17 cellular contexts compared by ENCODE assay signal in genomic region chr16:56038564-56039098, GRCh38.
DNase-seq lines count a peak whose midpoint lies in the region; ATAC-seq and TF ChIP-seq lines count a peak whose summit lies in the region.
"Had no signal": no experiment of that assay in that cellular context is flagged by ENCODE, and none has a peak within 500 bp of the region (broad histone marks: within the 10 kb centered on the region; RNA-seq: fewer than 3 reads in every experiment).

No MANE protein-coding gene starts in this region.

- POLR2A ChIA-PET in HEK293 (lab: Yijun Ruan, JAX): no interaction called here

- DNase-seq in ecto neural progenitor cell (ENCODE audit: low spot score): peak; percentile 14
- peak; percentile 57 for DNase-seq in esophagus muscularis mucosa (ENCODE audit: extremely low spot score)
- DNase-seq in AG08396 (ENCODE audit: low spot score): no peak
- DNase-seq in EL: no peak
- DNase-seq: CD4-positive, CD25-positive, alpha-beta regulatory T cell; CD8-positive, alpha-beta T cell; DMS 273 treated with DMSO at 0.1 percent for 48 hours; DMS79; H9; HFFc6 had no signal

- H3K4me3 ChIP-seq in HEK293 (ENCODE audit: low read depth, low read length) (no peak overlapping the region), esophagus muscularis mucosa (no peak overlapping the region)
- H3K4me3 ChIP-seq: BLaER1, GM12878, GM23338 had no signal

- 74% methylated on average over 3 of the region's 3 CpGs for WGBS in esophagus muscularis mucosa

- TF ChIP-seq CTCF in HEK293 (tag by site-specific recombination; IDR thresholded peaks at IDR 0.05) (no peak), esophagus muscularis mucosa (IDR thresholded peaks at IDR 0.05) (no peak)

- TF ChIP-seq POLR2A in esophagus muscularis mucosa (IDR thresholded peaks at IDR 0.05; ENCODE audit: low read depth): no peak

- H3K27ac ChIP-seq in HEK293 (ENCODE audit: extremely low read depth, low read depth, low read length) (no peak overlapping the region), esophagus muscularis mucosa (replicated peaks in 1 of 4) (no peak overlapping the region)
- H3K27ac ChIP-seq: BLaER1, C4-2B had no signal

- H3K4me1 ChIP-seq in HEK293 (ENCODE audit: control insufficient read depth, insufficient read depth, low read length) (no peaks in the 10 kb centered on the region), esophagus muscularis mucosa (no peaks in the 10 kb centered on the region)

- H3K9me3 ChIP-seq in HEK293 (ENCODE audit: control insufficient read depth, insufficient read depth, low read depth, low read length) (no peaks in the 10 kb centered on the region), esophagus muscularis mucosa (peaks cover 0 to 16% (median 6%) of the 10 kb centered on the region in 4 donors)

- no peak for TF ChIP-seq EP300 in esophagus muscularis mucosa (IDR thresholded peaks at IDR 0.05)

- intact Hi-C loops in esophagus muscularis mucosa (cut with DNase I): no loop called here

- no peaks in the 10 kb centered on the region for H3K36me3 ChIP-seq in HEK293 (ENCODE audit: control insufficient read depth in 2 of 2, insufficient read depth in 1 of 2, low read length in 2 of 2)
- no peaks in the 10 kb centered on the region for H3K36me3 ChIP-seq in esophagus muscularis mucosa
- H3K36me3 ChIP-seq: BLaER1 had no signal

- no peaks in the 10 kb centered on the region for H3K27me3 ChIP-seq in esophagus muscularis mucosa
- H3K27me3 ChIP-seq: BLaER1 had no signal

- CTCF ChIA-PET in HEK293 (lab: Yijun Ruan, JAX): no interaction called here

- no peak for ATAC-seq in GM21447 (IDR thresholded peaks at IDR 0.05; ENCODE audit: unreplicated experiment)
- ATAC-seq: CD8-positive, alpha-beta T cell; GM12878; GM23338; HCT116 had no signal

TF ChIP-seq in HEK293, 187 proteins besides CTCF, POLR2A, EP300 and RAD21:
- TF ChIP-seq INSM2 (tag by site-specific recombination; IDR thresholded peaks at IDR 0.05): no peak
- TF ChIP-seq ZNF544 (tag by site-specific recombination; IDR thresholded peaks at IDR 0.05): no peak
- no peak for TF ChIP-seq ZNF707 (tag by site-specific recombination; IDR thresholded peaks at IDR 0.05)
- TF ChIP-seq ZIC2 (tag by site-specific recombination; IDR thresholded peaks at IDR 0.05): peak; percentile 65
- no peak for TF ChIP-seq ZNF138 (tag by site-specific recombination; IDR thresholded peaks at IDR 0.05; ENCODE audit: borderline replicate concordance)
- TF ChIP-seq GLIS1 (tag by site-specific recombination; IDR thresholded peaks at IDR 0.05): peak; percentile 52

Comparison
In these comparisons a context has a peak if more than half of its experiments do, and no peak if none do; other contexts are left out.
1. DNase-seq: peak in ecto neural progenitor cell (single experiment) and esophagus muscularis mucosa (single experiment); none in AG08396 (single experiment) and EL (single experiment).